Comparison of ENCODE assay signal across 29 cellular contexts in genomic region chr6:77433888-77434287, GRCh38. TPM values are rescaled to one million over a fixed set of nuclear protein-coding genes. Genes with fewer than 3 reads are reported as not detected.
"Had no signal": no experiment of that assay in that cellular context is flagged by ENCODE, and none has a peak within 500 bp of the region (broad histone marks: within the 10 kb centered on the region; RNA-seq: fewer than 3 reads in every experiment).

No MANE protein-coding gene starts in this region.

- H3K9me3 ChIP-seq: colonic mucosa, esophagus muscularis mucosa, heart right ventricle, left lung, prostate gland, right atrium auricular region, suprapubic skin, transverse colon had no signal

- H3K4me1 ChIP-seq: colonic mucosa, esophagus muscularis mucosa, foreskin keratinocyte, heart right ventricle, left lung, prostate gland, right atrium auricular region, suprapubic skin, transverse colon had no signal

- H3K4me3 ChIP-seq: colonic mucosa, esophagus muscularis mucosa, heart right ventricle, left lung, prostate gland, right atrium auricular region, smooth muscle cell, suprapubic skin, transverse colon had no signal

- H3K4me2 ChIP-seq: smooth muscle cell had no signal

- DNase-seq: colonic mucosa; effector CD8-positive, alpha-beta T cell; foreskin keratinocyte; glutamatergic neuron; heart right ventricle; hippocampal formation; left cardiac atrium; left lung; mesenchymal stem cell; naive thymus-derived CD4-positive, alpha-beta T cell; nucleus accumbens; stimulated activated CD4-positive, alpha-beta T cell treated with anti-CD3 and anti-CD28 coated beads, Interleukin-12 subunit alpha, Interleukin-12 subunit beta, amount 100 ng/mL, for 4 hours; stimulated activated CD4-positive, alpha-beta T cell treated with anti-CD3 and anti-CD28 coated beads, Interleukin-1b, Interleukin-23, amount 100 ng/mL, for 48 hours; stimulated activated CD4-positive, alpha-beta T cell treated with anti-CD3 and anti-CD28 coated beads, Interleukin-4, amount 100 ng/mL, for 1 hour; stimulated activated CD8-positive, alpha-beta memory T cell treated with anti-CD3 and anti-CD28 coated beads, Interleukin-4, amount 100 ng/mL, for 48 hours; stimulated activated naive CD4-positive, alpha-beta T cell; stimulated activated naive CD8-positive, alpha-beta T cell treated with anti-CD3 and anti-CD28 coated beads, Interleukin-15, amount 100 ng/mL, for 72 hours; transverse colon had no signal

- H3K27ac ChIP-seq: colonic mucosa, esophagus muscularis mucosa, foreskin keratinocyte, heart right ventricle, left lung, prostate gland, right atrium auricular region, suprapubic skin, transverse colon had no signal

- H3K36me3 Mint-ChIP-seq: mesothelial cell of epicardium; naive thymus-derived CD4-positive, alpha-beta T cell had no signal

- H3K36me3 ChIP-seq: colonic mucosa, esophagus muscularis mucosa, heart right ventricle, left lung, prostate gland, right atrium auricular region, suprapubic skin, transverse colon had no signal

- ATAC-seq: foreskin keratinocyte; heart right ventricle; left cardiac atrium; left lung; naive thymus-derived CD4-positive, alpha-beta T cell; sciatic nerve; stimulated activated naive CD8-positive, alpha-beta T cell treated with anti-CD3 and anti-CD28 coated beads, Interleukin-15, amount 100 ng/mL, for 72 hours had no signal

- H3K27me3 Mint-ChIP-seq: dendritic cell treated with granulocyte-macrophage colony-stimulating factor and Interleukin-4, amounts not matched to agents 40 ng/mL and 50 ng/mL, for 4 days; stimulated activated naive CD8-positive, alpha-beta T cell treated with anti-CD3 and anti-CD28 coated beads, Interleukin-15, amount 100 ng/mL, for 72 hours had no signal

- FAIRE-seq: endothelial cell of umbilical vein had no signal

- H3K4me1 Mint-ChIP-seq: mesothelial cell of epicardium; naive thymus-derived CD4-positive, alpha-beta T cell; nephron; stimulated activated naive CD8-positive, alpha-beta T cell treated with anti-CD3 and anti-CD28 coated beads, Interleukin-15, amount 100 ng/mL, for 72 hours had no signal

- H3K4me3 Mint-ChIP-seq: dendritic cell treated with granulocyte-macrophage colony-stimulating factor and Interleukin-4, amounts not matched to agents 40 ng/mL and 50 ng/mL, for 4 days; mesothelial cell of epicardium; naive thymus-derived CD4-positive, alpha-beta T cell; nephron; stimulated activated naive CD8-positive, alpha-beta T cell treated with anti-CD3 and anti-CD28 coated beads, Interleukin-15, amount 100 ng/mL, for 72 hours had no signal

- H3K9me3 Mint-ChIP-seq: dendritic cell treated with granulocyte-macrophage colony-stimulating factor and Interleukin-4, amounts not matched to agents 40 ng/mL and 50 ng/mL, for 4 days; mesothelial cell of epicardium; nephron had no signal

- H3K27me3 ChIP-seq: colonic mucosa, esophagus muscularis mucosa, foreskin keratinocyte, heart right ventricle, left lung, right atrium auricular region, suprapubic skin, transverse colon had no signal

- H3K27ac Mint-ChIP-seq: dendritic cell treated with granulocyte-macrophage colony-stimulating factor and Interleukin-4, amounts not matched to agents 40 ng/mL and 50 ng/mL, for 4 days; mesothelial cell of epicardium; naive thymus-derived CD4-positive, alpha-beta T cell; nephron; stimulated activated naive CD8-positive, alpha-beta T cell treated with anti-CD3 and anti-CD28 coated beads, Interleukin-15, amount 100 ng/mL, for 72 hours had no signal

RNA-seq across cellular contexts. Expression of gene HTR1B, which starts 29.4 kb away (rescaled TPM):
- total RNA-seq: epithelial cell of proximal tubule; left cardiac atrium; naive thymus-derived CD4-positive, alpha-beta T cell; right atrium auricular region; smooth muscle cell; transverse colon had no signal
- polyA plus RNA-seq: naive thymus-derived CD4-positive, alpha-beta T cell had no signal
